27 cellular contexts compared by ENCODE assay signal in the genomic region with DNA sequence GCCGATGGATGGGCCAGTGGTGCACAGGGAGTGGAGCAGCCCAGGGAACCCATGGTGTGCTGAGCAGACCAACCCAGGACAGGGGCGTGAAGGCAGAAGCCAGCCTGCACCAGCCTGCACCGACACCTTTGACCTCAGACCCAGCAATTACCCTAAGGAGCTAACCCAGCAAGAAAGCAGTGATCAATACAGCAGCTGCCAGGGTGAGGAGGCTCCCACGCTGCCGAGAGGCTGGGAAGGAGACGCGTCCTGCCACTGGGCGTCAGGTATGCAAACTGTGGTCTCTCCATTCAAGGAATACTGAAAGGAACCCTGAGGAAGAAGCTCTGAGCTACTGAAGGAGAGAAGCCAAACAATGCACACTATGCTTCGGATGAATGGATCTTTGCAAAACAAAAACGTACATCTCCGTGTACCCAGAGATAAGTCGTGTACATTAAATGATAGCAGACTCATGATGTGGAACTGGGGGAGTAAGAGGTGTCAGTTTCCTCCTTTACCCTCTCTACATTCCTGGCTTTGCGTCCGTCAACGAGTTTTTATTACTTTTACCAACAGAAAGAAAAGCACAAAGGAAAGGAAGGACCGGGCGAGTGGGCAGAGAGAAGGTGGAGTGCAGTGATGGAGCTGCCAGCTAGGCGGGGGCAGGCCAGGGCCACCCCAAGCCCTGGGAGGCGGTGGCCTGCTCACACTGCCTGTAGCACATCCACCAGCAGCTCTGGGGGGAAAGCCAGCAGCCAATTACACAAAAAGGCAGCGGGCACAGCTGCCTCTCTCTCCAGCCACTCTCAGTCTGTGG. TPM values are rescaled to one million over a fixed set of nuclear protein-coding genes. Genes with fewer than 3 reads are reported as not detected.
DNase-seq lines count a peak whose midpoint lies in the region; ATAC-seq, FAIRE-seq and TF ChIP-seq lines count a peak whose summit lies in the region.
"Had no signal": no experiment of that assay in that cellular context is flagged by ENCODE, and none has a peak within 500 bp of the region (broad histone marks: within the 10 kb centered on the region; RNA-seq: fewer than 3 reads in every experiment).

No MANE protein-coding gene starts in this region.

- peaks cover 39% of the 10 kb centered on the region for H3K4me1 Mint-ChIP-seq in nephron
- no peaks in the 10 kb centered on the region for H3K4me1 Mint-ChIP-seq in T-cell
- H3K4me1 Mint-ChIP-seq: activated naive CD4-positive, alpha-beta T cell treated with anti-CD3 and anti-CD28 coated beads, Interleukin-2, amount 50 U/mL, for 24 hours; CD4-positive, alpha-beta memory T cell; stimulated activated naive B cell treated with anti-CD40 and anti-IgM and Interleukin-4, amounts not matched to agents 10 μg/mL and 1 μg/mL and 100 μg/mL, for 72 hours had no signal

- TF ChIP-seq EP300 in H1 (IDR thresholded peaks at IDR 0.05; ENCODE audit: borderline replicate concordance in 1 of 2, low read depth in 2 of 2, low read length in 2 of 2): no peak

- no peak overlapping the region for H3K9ac ChIP-seq in H1 (replicated peaks in 1 of 4; ENCODE audit: extremely low read depth in 1 of 4, low read depth in 3 of 4, low read length in 3 of 4)

- H3K9me3 ChIP-seq in HEK293 (ENCODE audit: control insufficient read depth, insufficient read depth, low read depth, low read length): no peaks in the 10 kb centered on the region
- no peaks in the 10 kb centered on the region; a peak in 1 of 4 replicates for H3K9me3 ChIP-seq in H1 (ENCODE audit: insufficient read depth in 2 of 2, low read depth in 1 of 2, low read length in 1 of 2)
- H3K9me3 ChIP-seq: ascending aorta, transverse colon had no signal

- H4K91ac ChIP-seq in H1 (replicated peaks; ENCODE audit: insufficient read length, low read length): peak overlapping the region; percentile 65

- ATAC-seq in T-cell (replicated peaks in 1 of 4): no peak
- no peak for ATAC-seq in HG02981 (IDR thresholded peaks at IDR 0.05; ENCODE audit: unreplicated experiment)
- ATAC-seq: left colon; naive thymus-derived CD4-positive, alpha-beta T cell; stimulated activated naive B cell treated with anti-CD40 and anti-IgM and Interleukin-4, amounts not matched to agents 10 μg/mL and 1 μg/mL and 100 μg/mL, for 72 hours had no signal

- peak overlapping the region; percentile 28 for H4K8ac ChIP-seq in H1 (ENCODE audit: extremely low read depth, insufficient read depth, low read length)

- H2BK15ac ChIP-seq in H1 (ENCODE audit: low read length): 0 out of 2 replicates have a peak overlapping the region, but pooled peaks have one; percentile 21

- no peak overlapping the region for H2AK5ac ChIP-seq in H1 (ENCODE audit: low read depth, low read length)

- no peak overlapping the region for H3K18ac ChIP-seq in H1 (ENCODE audit: extremely low read depth, low read length)

- TF ChIP-seq RAD21 in H1 (IDR thresholded peaks at IDR 0.05 in 1 of 2, conservative IDR thresholded peaks at IDR 0.05 in 1 of 2; ENCODE audit: low read depth in 2 of 2, low read length in 2 of 2): no peak

- H3K4me3 Mint-ChIP-seq in nephron (no peak overlapping the region), T-cell (no peak overlapping the region)
- H3K4me3 Mint-ChIP-seq: activated naive CD4-positive, alpha-beta T cell treated with anti-CD3 and anti-CD28 coated beads, Interleukin-2, amount 50 U/mL, for 24 hours; activated T-helper 1 cell treated with anti-CD3 and anti-CD28 coated beads, Interleukin-12 subunit alpha, Interleukin-12 subunit beta, Interleukin-2, Interleukin-4 antibody, amounts not matched to agents 30 ng/mL and 10 ng/mL and 1 ng/mL, durations not matched to agents 14 hours and 24 hours and 36 hours; CD4-positive, alpha-beta memory T cell; IgD-negative memory B cell; naive thymus-derived CD4-positive, alpha-beta T cell; stimulated activated naive B cell treated with anti-CD40 and anti-IgM and Interleukin-4, amounts not matched to agents 10 μg/mL and 1 μg/mL and 100 μg/mL, for 72 hours had no signal

- H3K36me3 ChIP-seq in HEK293 (ENCODE audit: control insufficient read depth in 2 of 2, insufficient read depth in 1 of 2, low read length in 2 of 2): no peaks in the 10 kb centered on the region
- no peaks in the 10 kb centered on the region for H3K36me3 ChIP-seq in H1 (ENCODE audit: control insufficient read depth in 2 of 4, insufficient read depth in 4 of 4, low read length in 3 of 4)
- H3K36me3 ChIP-seq: ascending aorta, transverse colon had no signal

- DNase-seq in H1 (ENCODE audit: low read depth in 1 of 2, low spot score in 2 of 2): no peak
- peak in 7 of 49 donors; percentile 25 to 50 (median 40) for DNase-seq in substantia nigra (lab: John Stamatoyannopoulos, UW)
- no peak for DNase-seq in cerebellar nuclear complex (lab: John Stamatoyannopoulos, UW)
- no peak for DNase-seq in T-cell
- DNase-seq in stimulated activated naive CD4-positive, alpha-beta T cell (lab: John Stamatoyannopoulos, UW): no peak
- DNase-seq: activated CD4-positive, alpha-beta T cell treated with anti-CD3 and anti-CD28 coated beads for 1 hour; CD4-positive, alpha-beta memory T cell; DMS153; left colon; naive thymus-derived CD4-positive, alpha-beta T cell; NCI-H1105 treated with DMSO at 0.1 percent for 48 hours; NK-92 treated with Interleukin-12 subunit alpha and Interleukin-12 subunit beta, amount 100 ng/mL, for 24 hours; SIG-M5; stimulated activated naive B cell treated with anti-CD40 and anti-IgM and Interleukin-4, amounts not matched to agents 10 μg/mL and 1 μg/mL and 100 μg/mL, for 72 hours; transverse colon had no signal

- no peak overlapping the region for H3K4me2 ChIP-seq in H1 (ENCODE audit: insufficient read depth in 1 of 2, low read depth in 2 of 2, low read length in 2 of 2)

- H4K5ac ChIP-seq in H1 (ENCODE audit: insufficient read length, low read depth, low read length): no peak overlapping the region

- H3K4me1 ChIP-seq in HEK293 (ENCODE audit: control insufficient read depth, insufficient read depth, low read length) (no peaks in the 10 kb centered on the region), H1 (replicated peaks in 1 of 4; ENCODE audit: control insufficient read depth in 3 of 4, insufficient read depth in 4 of 4, low read length in 3 of 4) (peaks cover 0 to 7% (median 3%) of the 10 kb centered on the region in 4 experiments; a peak in 3 of 7 replicates)
- H3K4me1 ChIP-seq: ascending aorta, transverse colon had no signal

- no peaks in the 10 kb centered on the region for H3K79me2 ChIP-seq in H1 (ENCODE audit: control insufficient read depth in 1 of 2, insufficient read depth in 2 of 2, low read length in 2 of 2)

- H3K36me3 Mint-ChIP-seq in nephron (ENCODE audit: low read depth): no peaks in the 10 kb centered on the region
- no peaks in the 10 kb centered on the region for H3K36me3 Mint-ChIP-seq in T-cell
- H3K36me3 Mint-ChIP-seq: CD4-positive, alpha-beta memory T cell; IgD-negative memory B cell; naive thymus-derived CD4-positive, alpha-beta T cell; stimulated activated naive B cell treated with anti-CD40 and anti-IgM and Interleukin-4, amounts not matched to agents 10 μg/mL and 1 μg/mL and 100 μg/mL, for 72 hours had no signal

- CTCF ChIA-PET in HEK293 (lab: Yijun Ruan, JAX): no interaction called here
- CTCF ChIA-PET in H1 (lab: Charles Lee; ENCODE audit: partially characterized antibody): interaction anchor here (0.7 to 2.2 kb wide), 4 partner anchors 17 to 52 kb away, joined by 3 to 7 read pairs (median 4); no protein-coding TSS in a partner anchor
- CTCF ChIA-PET in T-cell (lab: Charles Lee): no interaction called here

- no peaks in the 10 kb centered on the region for H3K79me1 ChIP-seq in H1 (ENCODE audit: low read depth, low read length)

- H3K27me3 ChIP-seq in H1 (replicated peaks in 1 of 4; ENCODE audit: control insufficient read depth in 3 of 4, extremely low read depth in 1 of 4, insufficient read depth in 3 of 4, low read length in 3 of 4): no peaks in the 10 kb centered on the region
- H3K27me3 ChIP-seq: ascending aorta, transverse colon had no signal

- H3K23ac ChIP-seq in H1 (ENCODE audit: insufficient read length): no peak overlapping the region

- H3K27ac ChIP-seq in HEK293 (ENCODE audit: extremely low read depth, low read depth, low read length): no peak overlapping the region
- H3K27ac ChIP-seq in H1 (ENCODE audit: low read depth, low read length): no peak overlapping the region
- H3K27ac ChIP-seq in substantia nigra (ENCODE audit: low read depth, low read length, poor library complexity, severe bottlenecking): peak overlapping the region; percentile 72
- H3K27ac ChIP-seq: ascending aorta, transverse colon had no signal

- TF ChIP-seq CTCF in HEK293 (tag by site-specific recombination; IDR thresholded peaks at IDR 0.05) (no peak), H1 (IDR thresholded peaks at IDR 0.05; ENCODE audit: control extremely low read depth in 1 of 3, insufficient read depth in 1 of 3, low read depth in 1 of 3, low read length in 3 of 3) (no peak), nephron (IDR thresholded peaks at IDR 0.05; ENCODE audit: unreplicated experiment in 3 of 3) (no peak)

- no peak overlapping the region for H3K4me3 ChIP-seq in HEK293 (ENCODE audit: low read depth, low read length)
- H3K4me3 ChIP-seq in H1 (ENCODE audit: extremely low read depth in 1 of 4, insufficient read depth in 2 of 4, low read depth in 3 of 4, low read length in 4 of 4): no peak overlapping the region
- H3K4me3 ChIP-seq: ascending aorta, transverse colon had no signal

- H3K14ac ChIP-seq in H1 (ENCODE audit: insufficient read length): no peak overlapping the region

- H2BK20ac ChIP-seq in H1 (ENCODE audit: low read length): peak overlapping the region; percentile 40; the same call in 1 of the 2 replicates

- H3K56ac ChIP-seq in H1 (replicated peaks; ENCODE audit: insufficient read length, low read depth, low read length): no peak overlapping the region

- H3K27me3 Mint-ChIP-seq in nephron (ENCODE audit: low read depth): peaks cover 12% of the 10 kb centered on the region
- H3K27me3 Mint-ChIP-seq in T-cell: peaks cover 8 to 12% of the 10 kb centered on the region in 2 donors

- H4K20me1 ChIP-seq in H1 (replicated peaks in 1 of 2; ENCODE audit: control insufficient read depth in 1 of 2, insufficient read depth in 2 of 2, low read length in 2 of 2): peaks cover 0 to 2% of the 10 kb centered on the region in 2 experiments

- H3K27ac Mint-ChIP-seq in nephron (peak overlapping the region in 2 of 3 experiments; percentile 4 to 9), T-cell (no peak overlapping the region)
- H3K27ac Mint-ChIP-seq: activated naive CD4-positive, alpha-beta T cell treated with anti-CD3 and anti-CD28 coated beads, Interleukin-2, amount 50 U/mL, for 24 hours; activated T-helper 1 cell treated with anti-CD3 and anti-CD28 coated beads, Interleukin-12 subunit alpha, Interleukin-12 subunit beta, Interleukin-2, Interleukin-4 antibody, amounts not matched to agents 30 ng/mL and 10 ng/mL and 1 ng/mL, durations not matched to agents 14 hours and 24 hours and 36 hours; CD4-positive, alpha-beta memory T cell; naive thymus-derived CD4-positive, alpha-beta T cell; stimulated activated naive B cell treated with anti-CD40 and anti-IgM and Interleukin-4, amounts not matched to agents 10 μg/mL and 1 μg/mL and 100 μg/mL, for 72 hours had no signal

- TF ChIP-seq POLR2A in H1 (IDR thresholded peaks at IDR 0.05; ENCODE audit: control extremely low read depth in 1 of 2, low read depth in 2 of 2, low read length in 2 of 2): no peak

- WGBS in H1 (ENCODE audit: extremely low coverage in 1 of 2, insufficient coverage in 1 of 2, insufficient read length in 1 of 2, insufficient replicate concordance in 2 of 2, low coverage in 1 of 2, low lambda C conversion rate in 2 of 2, missing lambda C conversion rate in 1 of 2), 2 experiments: 88% methylated on average over 19 of the region's 20 CpGs; no CpG with 5 or more reads in 1 of the 2 experiments

- H3K23me2 ChIP-seq in H1 (ENCODE audit: low read depth, low read length): no peaks in the 10 kb centered on the region

- no peak overlapping the region for H2BK120ac ChIP-seq in H1 (replicated peaks; ENCODE audit: low read depth, low read length)

- H3K4ac ChIP-seq in H1 (replicated peaks; ENCODE audit: insufficient read length, low read depth, low read length): no peak overlapping the region

- no peak overlapping the region for H2AFZ ChIP-seq in H1 (ENCODE audit: low read length)

- peaks cover 13% of the 10 kb centered on the region for H3K9me3 Mint-ChIP-seq in nephron
- H3K9me3 Mint-ChIP-seq in T-cell: peaks cover 0 to 11% (median 4%) of the 10 kb centered on the region in 3 donors

- POLR2A ChIA-PET in HEK293 (lab: Yijun Ruan, JAX): no interaction called here
- POLR2A ChIA-PET in H1 (lab: Charles Lee; ENCODE audit: partially characterized antibody): interaction anchor here (0.5 to 0.7 kb wide), 2 partner anchors 159 to 344 kb away, joined by 3 read pairs; no protein-coding TSS in a partner anchor
- POLR2A ChIA-PET in T-cell (lab: Charles Lee): interaction anchor here in 1 of 2 donors (0.6 kb wide), 1 partner anchor 478 kb away, joined by 9 read pairs; no protein-coding TSS in a partner anchor

- H2BK5ac ChIP-seq in H1 (ENCODE audit: low read depth, low read length): no peak overlapping the region

- H2BK12ac ChIP-seq in H1 (ENCODE audit: low read depth, low read length): no peak overlapping the region

- no peak for FAIRE-seq in H1 (lab: Jason Lieb, UNC)
- FAIRE-seq: TTC549 had no signal

RNA-seq across cellular contexts. Expression of a gene that starts 29.4 kb away (rescaled TPM):
- 0.46 and 0.61 TPM in 2 replicates for total RNA-seq in H1 (2021; fragmentation: NEBNext Ultra II Directional; extraction: Animal tissue kit (Norgen Biotek cat#: 25700))
- 0.26 and 0.44 TPM in 2 replicates for polyA plus RNA-seq in H1 (2011; rRNA removed)
- 0.17 TPM for polyA plus RNA-seq in H1 (2011; cell fraction: cytosol; rRNA removed)
- 0.47 TPM for polyA plus RNA-seq in H1 (2011; cell fraction: nucleus; rRNA removed)
- polyA plus RNA-seq in H1 (2012, experiment 1 of 2): 0.26 to 0.46 TPM (median 0.36 TPM) in 4 replicates
- 0.38 TPM for polyA plus RNA-seq in H1 (2012, experiment 2 of 2)
- polyA plus RNA-seq in H1 (2013, experiment 1 of 2): 0.22 TPM
- 0.15 TPM for polyA plus RNA-seq in H1 (2013, experiment 2 of 2)
- 0.27 TPM in 1 of 2 replicates, not detected in the other for polyA minus RNA-seq in H1 (2011; rRNA and poly(A)+ RNA removed)
- not detected for polyA minus RNA-seq in H1 (2011; cell fraction: cytosol; rRNA and poly(A)+ RNA removed)
- 0.40 TPM for polyA minus RNA-seq in H1 (2011; cell fraction: nucleus; rRNA and poly(A)+ RNA removed)
- total RNA-seq in T-cell: not detected
- total RNA-seq: activated T-helper 1 cell treated with anti-CD3 and anti-CD28 coated beads, Interleukin-12 subunit alpha, Interleukin-12 subunit beta, Interleukin-2, Interleukin-4 antibody, amounts not matched to agents 30 ng/mL and 10 ng/mL and 1 ng/mL, durations not matched to agents 14 hours and 24 hours and 36 hours; ascending aorta; CD4-positive, alpha-beta memory T cell; chondrocyte; M059J; mesenteric fat pad; naive thymus-derived CD4-positive, alpha-beta T cell had no signal
- polyA plus RNA-seq: CD4-positive, alpha-beta memory T cell; fibroblast of lung; IgD-negative memory B cell; naive thymus-derived CD4-positive, alpha-beta T cell had no signal

Comparison
In these comparisons a context has a peak if more than half of its experiments do, and no peak if none do; other contexts are left out.
1. H3K27ac Mint-ChIP-seq: peak in nephron (2 of 3); none in T-cell (0 of 2).